In the genomic region with DNA sequence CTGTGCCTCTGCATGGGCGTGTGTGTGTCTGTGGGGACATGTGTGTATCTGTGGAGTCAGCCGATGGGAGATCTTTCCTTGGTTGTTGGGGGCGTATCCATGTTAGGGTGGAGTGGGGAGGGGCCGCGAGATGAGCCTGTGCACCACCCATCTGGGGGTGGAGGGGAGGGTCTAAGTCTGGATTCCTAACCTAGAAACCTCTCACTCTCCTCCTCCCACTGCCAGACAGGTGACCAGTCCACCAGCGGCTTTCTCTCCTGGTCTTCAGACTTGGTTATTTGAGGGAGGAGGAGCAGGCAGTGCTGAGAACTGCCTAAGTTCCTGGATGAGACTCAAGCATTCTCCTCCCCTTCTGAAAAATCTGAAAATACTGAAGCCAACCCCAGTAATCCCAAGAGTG, we compare ENCODE assay signal across 34 cellular contexts. TPM values are rescaled to one million over a fixed set of nuclear protein-coding genes. Genes with fewer than 3 reads are reported as not detected.
DNase-seq lines count a peak whose midpoint lies in the region; ATAC-seq and TF ChIP-seq lines count a peak whose summit lies in the region.
"Had no signal": no experiment of that assay in that cellular context is flagged by ENCODE, and none has a peak within 500 bp of the region (broad histone marks: within the 10 kb centered on the region; RNA-seq: fewer than 3 reads in every experiment).

No MANE protein-coding gene starts in this region.

- ATAC-seq in omental fat pad (ENCODE audit: low FRiP score) = peak; percentile 10
- no peak for ATAC-seq in stimulated activated naive CD8-positive, alpha-beta T cell treated with anti-CD3 and anti-CD28 coated beads, Interleukin-15, amount 100 ng/mL, for 72 hours
- ATAC-seq: activated T-cell treated with anti-CD3 and anti-CD28 coated beads, Interleukin-2, amount 50 U/mL, for 4 hours; effector memory CD8-positive, alpha-beta T cell; stimulated activated naive B cell treated with anti-CD40 and anti-IgM and Interleukin-4, amounts not matched to agents 10 μg/mL and 1 μg/mL and 100 μg/mL, for 72 hours had no signal

- no peaks in the 10 kb centered on the region for H3K9me3 ChIP-seq in OCI-LY7 (ENCODE audit: low read length)
- H3K9me3 ChIP-seq: left ventricle myocardium inferior, right atrium auricular region, upper lobe of left lung had no signal

- no peaks in the 10 kb centered on the region for H3K9me3 Mint-ChIP-seq in brain
- H3K9me3 Mint-ChIP-seq in stimulated activated naive CD8-positive, alpha-beta T cell treated with anti-CD3 and anti-CD28 coated beads, Interleukin-15, amount 100 ng/mL, for 72 hours = no peaks in the 10 kb centered on the region
- H3K9me3 Mint-ChIP-seq: activated naive CD8-positive, alpha-beta T cell treated with anti-CD3 and anti-CD28 coated beads, Interleukin-2, amount 10 ng/mL, durations not matched to agents 7 days and 5 days; activated T-cell treated with anti-CD3 and anti-CD28 coated beads, Interleukin-2, amount 50 U/mL, for 4 hours; effector memory CD8-positive, alpha-beta T cell; neural crest cell; stimulated activated naive B cell treated with anti-CD40 and anti-IgM and Interleukin-4, amounts not matched to agents 10 μg/mL and 1 μg/mL and 100 μg/mL, for 72 hours; T-helper 2 cell treated with Interferon-gamma antibody and Interleukin-4, amounts not matched to agents 5 μg/mL and 100 μg/mL, for 36 hours had no signal

- H3K36me3 Mint-ChIP-seq in brain = no peaks in the 10 kb centered on the region
- H3K36me3 Mint-ChIP-seq: activated naive CD8-positive, alpha-beta T cell treated with anti-CD3 and anti-CD28 coated beads, Interleukin-2, amount 10 ng/mL, durations not matched to agents 7 days and 5 days had no signal

- H3K27me3 Mint-ChIP-seq in brain = peaks cover 90% of the 10 kb centered on the region
- H3K27me3 Mint-ChIP-seq in stimulated activated naive CD8-positive, alpha-beta T cell treated with anti-CD3 and anti-CD28 coated beads, Interleukin-15, amount 100 ng/mL, for 72 hours = peaks cover 86% of the 10 kb centered on the region

- in situ Hi-C loops in G401 (cut with HindIII; ENCODE audit: low sequenced_read_pairs) = no loop called here

- H3K4me3 Mint-ChIP-seq in brain = peak overlapping the region; percentile 9 to 79 (median 63)
- no peak overlapping the region for H3K4me3 Mint-ChIP-seq in stimulated activated naive CD8-positive, alpha-beta T cell treated with anti-CD3 and anti-CD28 coated beads, Interleukin-15, amount 100 ng/mL, for 72 hours
- H3K4me3 Mint-ChIP-seq: activated naive CD8-positive, alpha-beta T cell treated with anti-CD3 and anti-CD28 coated beads, Interleukin-2, amount 10 ng/mL, durations not matched to agents 7 days and 5 days; activated T-cell treated with anti-CD3 and anti-CD28 coated beads, Interleukin-2, amount 50 U/mL, for 4 hours; effector memory CD8-positive, alpha-beta T cell; neural crest cell; stimulated activated naive B cell treated with anti-CD40 and anti-IgM and Interleukin-4, amounts not matched to agents 10 μg/mL and 1 μg/mL and 100 μg/mL, for 72 hours; T-helper 2 cell treated with Interferon-gamma antibody and Interleukin-4, amounts not matched to agents 5 μg/mL and 100 μg/mL, for 36 hours had no signal

- intact Hi-C loops in OCI-LY7 (cut with micrococcal nuclease; ENCODE audit: unreplicated experiment) = no loop called here

- no peak overlapping the region for H2AFZ ChIP-seq in OCI-LY7 (ENCODE audit: low read length)

- peaks cover 26% of the 10 kb centered on the region for H3K4me1 Mint-ChIP-seq in brain
- H3K4me1 Mint-ChIP-seq in stimulated activated naive CD8-positive, alpha-beta T cell treated with anti-CD3 and anti-CD28 coated beads, Interleukin-15, amount 100 ng/mL, for 72 hours = peaks cover 37% of the 10 kb centered on the region
- H3K4me1 Mint-ChIP-seq: neural crest cell had no signal

- TF ChIP-seq CTCF in brain (conservative IDR thresholded peaks at IDR 0.05) (no peak), omental fat pad (IDR thresholded peaks at IDR 0.05) (no peak), OCI-LY7 (conservative IDR thresholded peaks at IDR 0.05; ENCODE audit: low read length) (no peak), GM10266 (IDR thresholded peaks at IDR 0.05; ENCODE audit: control insufficient read depth, insufficient read depth, low read depth, missing control alignments) (no peak)

- H3K27ac Mint-ChIP-seq in brain = peak overlapping the region in 4 of 5 experiments; percentile 48 to 99 (median 89)
- H3K27ac Mint-ChIP-seq in stimulated activated naive CD8-positive, alpha-beta T cell treated with anti-CD3 and anti-CD28 coated beads, Interleukin-15, amount 100 ng/mL, for 72 hours = no peak overlapping the region
- H3K27ac Mint-ChIP-seq: activated naive CD8-positive, alpha-beta T cell treated with anti-CD3 and anti-CD28 coated beads, Interleukin-2, amount 10 ng/mL, durations not matched to agents 7 days and 5 days; CD14-positive monocyte; effector memory CD8-positive, alpha-beta T cell; stimulated activated naive B cell treated with anti-CD40 and anti-IgM and Interleukin-4, amounts not matched to agents 10 μg/mL and 1 μg/mL and 100 μg/mL, for 72 hours; T-helper 2 cell treated with Interferon-gamma antibody and Interleukin-4, amounts not matched to agents 5 μg/mL and 100 μg/mL, for 36 hours had no signal

- CTCF ChIA-PET in OCI-LY7 (lab: Charles Lee; ENCODE audit: unreplicated experiment) = no interaction called here

- POLR2A ChIA-PET in OCI-LY7 (lab: Charles Lee) = no interaction called here

- no peaks in the 10 kb centered on the region for H3K9me2 ChIP-seq in OCI-LY7 (ENCODE audit: insufficient read depth, low read length)

- H3K4me2 ChIP-seq in OCI-LY7 (ENCODE audit: low read length) = no peak overlapping the region

- DNase-seq in G401 (ENCODE audit: low spot score) (peak; percentile 79), NCI-H1694 treated with DMSO at 0.1 percent for 48 hours (lab: John Stamatoyannopoulos, UW) (peak; percentile 83), omental fat pad (ENCODE audit: low spot score) (no peak), OCI-LY7 (ENCODE audit: low spot score) (no peak), GM10266 (ENCODE audit: extremely low spot score) (no peak)
- no peak for DNase-seq in stimulated activated naive CD8-positive, alpha-beta T cell treated with anti-CD3 and anti-CD28 coated beads, Interleukin-15, amount 100 ng/mL, for 72 hours
- DNase-seq: activated CD4-positive, alpha-beta T cell treated with anti-CD3 and anti-CD28 coated beads for 4 hours; activated gamma-delta T cell treated with Interleukin-2 at 50 U/mL for 16 hours; activated T-cell treated with anti-CD3 and anti-CD28 coated beads, Interleukin-2, amount 50 U/mL, for 4 hours; aorta; cortex of kidney; effector memory CD8-positive, alpha-beta T cell; erythroblast; islet precursor cell; KBM-7; left ventricle myocardium inferior; mesenchymal stem cell; NCI-H2029; NCI-H226; NCI-H748 treated with DMSO at 0.1 percent for 48 hours; SHP77 treated with DMSO at 0.1 percent for 48 hours; small intestine; stimulated activated naive B cell treated with anti-CD40 and anti-IgM and Interleukin-4, amounts not matched to agents 10 μg/mL and 1 μg/mL and 100 μg/mL, for 72 hours; upper lobe of left lung had no signal

- no peaks in the 10 kb centered on the region for H3K79me2 ChIP-seq in OCI-LY7 (ENCODE audit: insufficient read depth, low read depth, low read length)

- H3K36me3 ChIP-seq in OCI-LY7 (ENCODE audit: insufficient read depth, low read length) = no peaks in the 10 kb centered on the region
- H3K36me3 ChIP-seq: left ventricle myocardium inferior, right atrium auricular region, upper lobe of left lung had no signal

- no peak overlapping the region for H3K4me3 ChIP-seq in OCI-LY7 (ENCODE audit: low read depth, low read length, poor library complexity, severe bottlenecking)
- H3K4me3 ChIP-seq: left ventricle myocardium inferior, right atrium auricular region, upper lobe of left lung had no signal

- H4K20me1 ChIP-seq in OCI-LY7 (ENCODE audit: insufficient read depth, low read length) = no peaks in the 10 kb centered on the region

- H3K4me1 ChIP-seq in OCI-LY7 (ENCODE audit: insufficient read depth, low read length, poor library complexity, severe bottlenecking) = peaks cover 13% of the 10 kb centered on the region

- H3K27ac ChIP-seq in OCI-LY7 (ENCODE audit: low read depth, low read length, poor library complexity, severe bottlenecking) = no peak overlapping the region
- H3K27ac ChIP-seq: left ventricle myocardium inferior, right atrium auricular region, upper lobe of left lung had no signal

- BruUV-seq in OCI-LY7 (replicated peaks; lab: Mats Ljungman, UMichigan) = no TSS peak

RNA-seq across cellular contexts. Expression of a gene that starts 0.9 kb away (rescaled TPM):
- not detected in 2 replicates for total RNA-seq in G401 (2014; rRNA removed; shearing (Covaris generic))
- polyA plus RNA-seq in brain (ENCODE audit: insufficient read depth, low read depth, low replicate concordance) = 8.1 TPM
- under 1 TPM in 1 of 4 donors, not detected in 3; 0.06 TPM for total RNA-seq in omental fat pad
- not detected in 2 replicates for total RNA-seq in OCI-LY7 (2014; rRNA removed; shearing (Covaris generic))
- total RNA-seq in OCI-LY7 (2022) = not detected in 2 replicates
- total RNA-seq: activated CD8-positive, alpha-beta memory T cell treated with anti-CD3 and anti-CD28 coated beads for 36 hours; activated naive CD8-positive, alpha-beta T cell treated with anti-CD3 and anti-CD28 coated beads, Interleukin-2, amount 10 ng/mL, durations not matched to agents 7 days and 5 days; activated T-cell treated with anti-CD3 and anti-CD28 coated beads, Interleukin-2, amount 50 U/mL, for 4 hours; aorta; Daoy; HT1080; left ventricle myocardium inferior; M059J; neural crest cell; right atrium auricular region; upper lobe of left lung had no signal
- polyA plus RNA-seq: aorta, CD14-positive monocyte had no signal

RNA-seq across cellular contexts. Expression of a gene that starts 18.2 kb away (rescaled TPM):
- 3.4 and 8.6 TPM in 2 replicates for total RNA-seq in G401 (2014; rRNA removed; shearing (Covaris generic))
- polyA plus RNA-seq in brain (ENCODE audit: insufficient read depth, low read depth, low replicate concordance) = 154 TPM
- total RNA-seq in omental fat pad (10 to 100 TPM; 13.9 to 27.0 (median 19.1) TPM), OCI-LY7 (2022) (not detected in 2 replicates)
- not detected in 2 replicates for total RNA-seq in OCI-LY7 (2014; rRNA removed; shearing (Covaris generic))
- total RNA-seq: activated CD8-positive, alpha-beta memory T cell treated with anti-CD3 and anti-CD28 coated beads for 36 hours; activated naive CD8-positive, alpha-beta T cell treated with anti-CD3 and anti-CD28 coated beads, Interleukin-2, amount 10 ng/mL, durations not matched to agents 7 days and 5 days; Daoy; HT1080; M059J; neural crest cell had no signal
- polyA plus RNA-seq: CD14-positive monocyte had no signal

RNA-seq across cellular contexts. Expression of a gene that starts 28.3 kb away (rescaled TPM):
- 30.8 and 45.5 TPM in 2 replicates for total RNA-seq in G401 (2014; rRNA removed; shearing (Covaris generic))
- 53.8 TPM for polyA plus RNA-seq in brain (ENCODE audit: insufficient read depth, low read depth, low replicate concordance)
- 10 to 100 TPM; 24.9 to 75.5 (median 36.5) TPM for total RNA-seq in omental fat pad
- 33.7 and 36.5 TPM in 2 replicates for total RNA-seq in OCI-LY7 (2014; rRNA removed; shearing (Covaris generic))
- 54.2 and 62.1 TPM in 2 replicates for total RNA-seq in OCI-LY7 (2022)

RNA-seq across cellular contexts. Expression of a gene that starts 56.5 kb away (rescaled TPM):
- total RNA-seq in G401 (2014; rRNA removed; shearing (Covaris generic)) = 0.43 and 0.44 TPM in 2 replicates
- 2.1 TPM for polyA plus RNA-seq in brain (ENCODE audit: insufficient read depth, low read depth, low replicate concordance)
- total RNA-seq in omental fat pad (1 to 10 TPM in 1 of 4 donors, under 1 TPM in 2, not detected in 1; 0.19 to 1.7 (median 0.60) TPM), OCI-LY7 (2022) (2.7 TPM in 2 replicates)
- 1.5 and 9.4 TPM in 2 replicates for total RNA-seq in OCI-LY7 (2014; rRNA removed; shearing (Covaris generic))
- total RNA-seq: Daoy, M059J had no signal
- polyA plus RNA-seq: CD14-positive monocyte had no signal

RNA-seq across cellular contexts. Expression of a gene that starts 59.7 kb away (rescaled TPM):
- total RNA-seq in G401 (2014; rRNA removed; shearing (Covaris generic)) = not detected in 2 replicates
- polyA plus RNA-seq in brain (ENCODE audit: insufficient read depth, low read depth, low replicate concordance) = 2.9 TPM
- 10 to 100 TPM in 1 of 4 donors, 1 to 10 TPM in 2, under 1 TPM in 1; 0.44 to 16.7 (median 1.9) TPM for total RNA-seq in omental fat pad
- total RNA-seq in OCI-LY7 (2014; rRNA removed; shearing (Covaris generic)) = not detected in 2 replicates
- total RNA-seq in OCI-LY7 (2022) = not detected in 2 replicates
- total RNA-seq: activated naive CD8-positive, alpha-beta T cell treated with anti-CD3 and anti-CD28 coated beads, Interleukin-2, amount 10 ng/mL, durations not matched to agents 7 days and 5 days; activated T-cell treated with anti-CD3 and anti-CD28 coated beads, Interleukin-2, amount 50 U/mL, for 4 hours; Daoy; HT1080; M059J had no signal
- polyA plus RNA-seq: CD14-positive monocyte had no signal

Comparison
In these comparisons a context has a peak if more than half of its experiments do, and no peak if none do; other contexts are left out.
1. DNase-seq: peak in G401 (single experiment) and NCI-H1694 treated with DMSO at 0.1 percent for 48 hours (single experiment); none in omental fat pad (single experiment), stimulated activated naive CD8-positive, alpha-beta T cell treated with anti-CD3 and anti-CD28 coated beads, Interleukin-15, amount 100 ng/mL, for 72 hours (0 of 2), OCI-LY7 (single experiment) and GM10266 (single experiment).
2. H3K27ac Mint-ChIP-seq: peak in brain (4 of 5); none in stimulated activated naive CD8-positive, alpha-beta T cell treated with anti-CD3 and anti-CD28 coated beads, Interleukin-15, amount 100 ng/mL, for 72 hours (0 of 2).
3. H3K4me3 Mint-ChIP-seq: peak in brain (5 of 5); none in stimulated activated naive CD8-positive, alpha-beta T cell treated with anti-CD3 and anti-CD28 coated beads, Interleukin-15, amount 100 ng/mL, for 72 hours (0 of 2).